ENCODE assay signal across 8 cellular contexts in the genomic region with DNA sequence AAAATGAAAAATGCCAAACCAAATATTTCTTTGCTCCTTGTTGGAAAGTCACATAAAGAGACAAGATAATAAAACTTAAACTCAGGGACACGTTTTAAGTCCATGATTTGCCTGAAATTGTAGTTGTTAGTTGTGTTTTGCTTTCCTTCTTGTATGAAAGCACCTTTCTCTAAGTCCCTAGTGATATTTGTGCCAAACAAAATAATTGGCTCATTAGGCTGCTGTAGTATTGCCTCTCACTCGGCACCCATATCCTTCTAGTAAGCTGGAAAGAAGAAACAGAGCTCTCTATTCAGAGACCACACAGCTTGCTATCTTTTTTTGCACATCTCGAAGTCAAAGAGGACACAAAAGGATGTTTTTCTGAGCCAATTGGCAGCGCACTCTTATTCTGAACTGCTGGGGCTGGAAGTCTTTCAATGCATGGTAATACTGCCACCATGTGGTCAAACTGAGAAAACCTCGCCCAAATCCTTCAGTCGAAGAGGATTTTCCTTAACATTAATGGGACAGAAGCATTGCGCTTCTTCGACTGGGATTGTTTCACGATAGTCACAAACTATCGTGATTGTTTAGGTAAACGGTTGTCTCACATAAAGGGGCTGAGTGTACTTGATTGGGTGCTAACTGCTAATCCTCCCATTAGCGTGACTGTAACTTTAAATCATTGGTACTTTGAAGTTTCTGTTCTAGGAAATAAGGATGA.
DNase-seq lines count a peak whose midpoint lies in the region; ATAC-seq and TF ChIP-seq lines count a peak whose summit lies in the region.

No MANE protein-coding gene starts in this region.

- H3K27ac ChIP-seq in foreskin keratinocyte = no peak overlapping the region
- no peak overlapping the region for H3K27ac ChIP-seq in ovary
- H3K27ac ChIP-seq in aorta (ENCODE audit: low read depth in 1 of 2, low read length in 2 of 2) = no peak overlapping the region

- TF ChIP-seq POLR2A in ovary (IDR thresholded peaks at IDR 0.05) = no peak

- ATAC-seq in GM21825 (IDR thresholded peaks at IDR 0.05; ENCODE audit: unreplicated experiment) (peak; percentile 72), foreskin keratinocyte (peak; percentile 76), aorta (ENCODE audit: low FRiP score) (peak; percentile 82)

- H3K9me3 ChIP-seq in ovary (no peaks in the 10 kb centered on the region), aorta (ENCODE audit: control insufficient read depth, low read length) (no peaks in the 10 kb centered on the region)

- H3K27me3 ChIP-seq in foreskin keratinocyte = no peaks in the 10 kb centered on the region
- H3K27me3 ChIP-seq in ovary = no peaks in the 10 kb centered on the region
- no peaks in the 10 kb centered on the region for H3K27me3 ChIP-seq in aorta (ENCODE audit: control insufficient read depth in 1 of 2, insufficient read depth in 2 of 2, low read length in 1 of 2)

- H3K4me3 ChIP-seq in ovary (no peak overlapping the region), aorta (ENCODE audit: low read length in 2 of 2) (no peak overlapping the region)

- H3K36me3 ChIP-seq in ovary (no peaks in the 10 kb centered on the region), aorta (ENCODE audit: control insufficient read depth in 1 of 2, insufficient read depth in 2 of 2, low read length in 1 of 2) (no peaks in the 10 kb centered on the region)

- intact Hi-C loops in ovary (cut with DNase I) (loop anchor here in 3 of 4 donors (10.0 kb wide), 3 partner anchors 779 to 1049 kb away; partner anchors contain the start of genes DCAF16 (in 1 of the 3) and NCAPG (in 1 of the 3)), aorta (cut with DNase I) (loop anchor here (5.0 to 10.0 kb wide), 3 partner anchors 776 to 1049 kb away; no protein-coding TSS in a partner anchor)

- TF ChIP-seq CTCF in foreskin keratinocyte (conservative IDR thresholded peaks at IDR 0.05) (peak; percentile 85), ovary (IDR thresholded peaks at IDR 0.05) (peak; percentile 30 to 54 (median 38))

- 2 to 5% (median 3%) methylated on average over 12 of the region's 12 CpGs for WGBS in ovary, 3 donors
- WGBS in aorta, 2 donors = 6 to 8% methylated on average over 12 of the region's 12 CpGs

- TF ChIP-seq EP300 in ovary (IDR thresholded peaks at IDR 0.05) = no peak

- DNase-seq in GM03348 (ENCODE audit: low spot score) = peak; percentile 82
- DNase-seq in LHCN-M2 (ENCODE audit: low read depth) = peak; percentile 64
- peak; percentile 64 for DNase-seq in RPMI7951 (ENCODE audit: low read depth)
- peak; percentile 5 for DNase-seq in activated effector memory CD4-positive, alpha-beta T cell treated with Interleukin-2 at 50 U/mL for 16 hours
- DNase-seq in foreskin keratinocyte = peak; percentile 18 to 59
- peak in 4 of 5 donors; percentile 25 to 53 (median 28) for DNase-seq in ovary
- no peak for DNase-seq in aorta

- H3K4me1 ChIP-seq in foreskin keratinocyte = no peaks in the 10 kb centered on the region
- no peaks in the 10 kb centered on the region for H3K4me1 ChIP-seq in ovary (ENCODE audit: insufficient read depth)
- no peaks in the 10 kb centered on the region for H3K4me1 ChIP-seq in aorta (ENCODE audit: control insufficient read depth in 1 of 2, insufficient read depth in 2 of 2, low read length in 2 of 2)

Comparison
In these comparisons a context has a peak if more than half of its experiments do, and no peak if none do; other contexts are left out.
1. DNase-seq: peak in GM03348 (single experiment), LHCN-M2 (single experiment), RPMI7951 (single experiment), activated effector memory CD4-positive, alpha-beta T cell treated with Interleukin-2 at 50 U/mL for 16 hours (single experiment), foreskin keratinocyte (2 of 2) and ovary (4 of 5); none in aorta (0 of 2).
2. Peak in every context shown above with its lines, with median percentiles within 50 percentile points of each other: ATAC-seq.